9 cellular contexts compared by ENCODE assay signal in the genomic region with DNA sequence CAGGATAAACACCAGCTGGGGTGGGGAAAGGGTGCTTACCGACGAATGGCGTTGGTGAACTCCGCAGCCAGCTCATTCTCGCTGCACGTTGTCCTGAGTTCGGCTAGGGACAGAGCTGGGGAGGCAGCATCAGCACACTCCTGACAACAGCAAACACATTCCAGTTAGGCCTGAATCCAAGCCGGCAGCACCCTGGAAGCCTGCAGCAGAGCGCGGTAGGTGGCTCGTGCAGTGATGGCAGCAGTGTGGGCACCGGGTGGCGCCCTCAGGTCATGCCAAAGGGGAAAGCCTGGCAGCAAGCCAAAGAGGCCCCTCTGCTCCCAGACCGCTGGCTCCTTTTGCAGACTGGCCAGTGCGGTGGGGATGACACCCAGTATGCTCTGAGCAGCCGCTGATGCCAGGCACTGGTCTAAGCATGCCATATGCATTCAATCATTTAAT.
DNase-seq lines count a peak whose midpoint lies in the region; ATAC-seq and TF ChIP-seq lines count a peak whose summit lies in the region.
"Had no signal": no experiment of that assay in that cellular context is flagged by ENCODE, and none has a peak within 500 bp of the region (broad histone marks: within the 10 kb centered on the region; RNA-seq: fewer than 3 reads in every experiment).

No MANE protein-coding gene starts in this region.

- in situ Hi-C loops in astrocyte of the spinal cord (cut with HindIII; ENCODE audit: low sequenced_read_pairs) = loop anchor here (10.0 kb wide), 1 partner anchor 101 kb away; no protein-coding TSS in a partner anchor

- no peak for ATAC-seq in GM21447 (IDR thresholded peaks at IDR 0.05; ENCODE audit: unreplicated experiment)
- no peak for ATAC-seq in HG03135 (IDR thresholded peaks at IDR 0.05; ENCODE audit: unreplicated experiment)

- TF ChIP-seq CTCF in AG09319 (IDR thresholded peaks at IDR 0.05; ENCODE audit: low read depth, low read length) (peak; percentile 16), astrocyte of the spinal cord (IDR thresholded peaks at IDR 0.05; ENCODE audit: low read depth, low read length) (peak; percentile 42)

- no peak overlapping the region for H3K4me3 ChIP-seq in astrocyte of the spinal cord (ENCODE audit: low read depth, low read length)

- no peak for TF ChIP-seq EP300 in Ishikawa (IDR thresholded peaks at IDR 0.05; ENCODE audit: borderline replicate concordance)

- DNase-seq in AG09319 (ENCODE audit: extremely low read depth, low read depth) (no peak), astrocyte of the spinal cord (ENCODE audit: low read depth, low spot score) (peak; percentile 35), midbrain (lab: John Stamatoyannopoulos, UW) (peak; percentile 25), NCI-H345 (lab: John Stamatoyannopoulos, UW) (no peak)
- DNase-seq in activated CD4-positive, CD25-positive, alpha-beta regulatory T cell treated with anti-CD3 and anti-CD28 coated beads, Interleukin-2, amount 50 U/mL, for 72 hours = no peak
- DNase-seq: kidney glomerular epithelial cell had no signal

- TF ChIP-seq RAD21 in Ishikawa (IDR thresholded peaks at IDR 0.05; ENCODE audit: low read depth) = peak; percentile 64

TF ChIP-seq in Ishikawa, 13 proteins besides CTCF, POLR2A, EP300 and RAD21:
- TF ChIP-seq TCF12 (IDR thresholded peaks at IDR 0.05; ENCODE audit: low read depth) (no peak), NFIC (IDR thresholded peaks at IDR 0.05) (peak; percentile 85), YY1 (IDR thresholded peaks at IDR 0.05; ENCODE audit: low read depth) (no peak), EGR1 (IDR thresholded peaks at IDR 0.05) (no peak)

Comparison
In these comparisons a context has a peak if more than half of its experiments do, and no peak if none do; other contexts are left out.
1. DNase-seq: peak in astrocyte of the spinal cord (single experiment) and midbrain (single experiment); none in AG09319 (single experiment), activated CD4-positive, CD25-positive, alpha-beta regulatory T cell treated with anti-CD3 and anti-CD28 coated beads, Interleukin-2, amount 50 U/mL, for 72 hours (single experiment) and NCI-H345 (single experiment).